ENCODE assay signal across 20 cellular contexts in genomic region chr2:134197445-134197844, GRCh38. TPM values are rescaled to one million over a fixed set of nuclear protein-coding genes. Genes with fewer than 3 reads are reported as not detected.
A peak's percentile ranks its signal among the peaks of the same experiment; 100 is the strongest.
DNase-seq lines count a peak whose midpoint lies in the region; ATAC-seq and TF ChIP-seq lines count a peak whose summit lies in the region.
"Had no signal": no experiment of that assay in that cellular context is flagged by ENCODE, and none has a peak within 500 bp of the region (broad histone marks: within the 10 kb centered on the region; RNA-seq: fewer than 3 reads in every experiment).

No MANE protein-coding gene starts in this region.

- no peak overlapping the region for H3K4me3 ChIP-seq in MG63
- H3K4me3 ChIP-seq: A549, spleen, thoracic aorta had no signal

- peak overlapping the region; percentile 41 for H3K4me3 Mint-ChIP-seq in activated T-cell treated with anti-CD3 and anti-CD28 coated beads, Interleukin-2, amount 50 U/mL, for 24 hours
- H3K4me3 Mint-ChIP-seq in activated CD8-positive, alpha-beta T cell treated with anti-CD3 and anti-CD28 coated beads, Interleukin-2, amount 10 ng/mL, durations not matched to agents 7 days and 5 days: no peak overlapping the region
- H3K4me3 Mint-ChIP-seq in naive thymus-derived CD8-positive, alpha-beta T cell: peak overlapping the region in 5 of 10 donors; percentile 2 to 61 (median 34)
- H3K4me3 Mint-ChIP-seq: mesothelial cell of epicardium had no signal

- in situ Hi-C loops in GM13977 (cut with MboI; ENCODE audit: low pct_unique_long_range_greater_than_20kb, low sequenced_read_pairs, unreplicated experiment): no loop called here

- H3K27me3 Mint-ChIP-seq in activated T-cell treated with anti-CD3 and anti-CD28 coated beads, Interleukin-2, amount 50 U/mL, for 24 hours: no peaks in the 10 kb centered on the region
- no peaks in the 10 kb centered on the region for H3K27me3 Mint-ChIP-seq in activated CD8-positive, alpha-beta T cell treated with anti-CD3 and anti-CD28 coated beads, Interleukin-2, amount 10 ng/mL, durations not matched to agents 7 days and 5 days (ENCODE audit: low read depth)
- H3K27me3 Mint-ChIP-seq in naive thymus-derived CD8-positive, alpha-beta T cell: no peaks in the 10 kb centered on the region

- TF ChIP-seq CTCF in GM13977 (IDR thresholded peaks at IDR 0.05; ENCODE audit: extremely low read depth, insufficient read depth, missing control alignments): no peak

- peak overlapping the region; percentile 87 for H3K27ac Mint-ChIP-seq in activated T-cell treated with anti-CD3 and anti-CD28 coated beads, Interleukin-2, amount 50 U/mL, for 24 hours
- peak overlapping the region; percentile 8 for H3K27ac Mint-ChIP-seq in activated CD8-positive, alpha-beta T cell treated with anti-CD3 and anti-CD28 coated beads, Interleukin-2, amount 10 ng/mL, durations not matched to agents 7 days and 5 days
- peak overlapping the region in 8 of 10 donors; percentile 42 to 88 (median 66) for H3K27ac Mint-ChIP-seq in naive thymus-derived CD8-positive, alpha-beta T cell
- H3K27ac Mint-ChIP-seq: mesothelial cell of epicardium had no signal

- no peaks in the 10 kb centered on the region for H3K36me3 ChIP-seq in MG63
- H3K36me3 ChIP-seq: brain microvascular endothelial cell, spleen, thoracic aorta had no signal

- POLR2A ChIA-PET in activated CD8-positive, alpha-beta T cell treated with anti-CD3 and anti-CD28 coated beads, Interleukin-2, amount 10 ng/mL, durations not matched to agents 7 days and 5 days (lab: Charles Lee): no interaction called here
- POLR2A ChIA-PET in naive thymus-derived CD8-positive, alpha-beta T cell (lab: Charles Lee): no interaction called here

- ATAC-seq in GM21717 (IDR thresholded peaks at IDR 0.05; ENCODE audit: unreplicated experiment): peak; percentile 8
- ATAC-seq in activated CD8-positive, alpha-beta T cell treated with anti-CD3 and anti-CD28 coated beads, Interleukin-2, amount 10 ng/mL, durations not matched to agents 7 days and 5 days: peak; percentile 33
- peak in 1 of 2 donors; percentile 35 for ATAC-seq in naive thymus-derived CD8-positive, alpha-beta T cell
- ATAC-seq: A549 had no signal

- H3K27me3 ChIP-seq in MG63: no peaks in the 10 kb centered on the region
- H3K27me3 ChIP-seq: brain microvascular endothelial cell, spleen had no signal

- H3K4me1 Mint-ChIP-seq in activated T-cell treated with anti-CD3 and anti-CD28 coated beads, Interleukin-2, amount 50 U/mL, for 24 hours (ENCODE audit: low read depth): peaks cover 81% of the 10 kb centered on the region
- H3K4me1 Mint-ChIP-seq in activated CD8-positive, alpha-beta T cell treated with anti-CD3 and anti-CD28 coated beads, Interleukin-2, amount 10 ng/mL, durations not matched to agents 7 days and 5 days (ENCODE audit: low read depth): peaks cover 36% of the 10 kb centered on the region
- peaks cover 35 to 79% (median 63%) of the 10 kb centered on the region in 4 donors for H3K4me1 Mint-ChIP-seq in naive thymus-derived CD8-positive, alpha-beta T cell

- DNase-seq in activated T-cell treated with anti-CD3 and anti-CD28 coated beads, Interleukin-2, amount 50 U/mL, for 24 hours: no peak
- DNase-seq in activated T-cell treated with anti-CD3 and anti-CD28 coated beads for 4 hours (no peak), iPS-NIHi11 (ENCODE audit: low spot score) (no peak), GM13977 (ENCODE audit: low spot score) (no peak), MG63 (no peak)
- DNase-seq in activated CD8-positive, alpha-beta T cell treated with anti-CD3 and anti-CD28 coated beads, Interleukin-2, amount 10 ng/mL, durations not matched to agents 7 days and 5 days: no peak
- DNase-seq in naive thymus-derived CD8-positive, alpha-beta T cell: no peak
- DNase-seq: activated gamma-delta T cell treated with Interleukin-2 at 50 U/mL for 16 hours; brain microvascular endothelial cell; cortex of kidney; HCEC 1CT; MV-4-11; NCI-H1930; NCI-H446 treated with DMSO at 0.1 percent for 48 hours; spleen; stimulated activated CD8-positive, alpha-beta memory T cell treated with anti-CD3 and anti-CD28 coated beads, Interleukin-4, amount 100 ng/mL, for 48 hours had no signal

- CTCF ChIA-PET in activated CD8-positive, alpha-beta T cell treated with anti-CD3 and anti-CD28 coated beads, Interleukin-2, amount 10 ng/mL, durations not matched to agents 7 days and 5 days (lab: Charles Lee): interaction anchor here (0.6 to 4.5 kb wide), 11 partner anchors 8 to 254 kb away, joined by 3 to 36 read pairs (median 5); no protein-coding TSS in a partner anchor

- H3K9me3 ChIP-seq in MG63: no peaks in the 10 kb centered on the region
- H3K9me3 ChIP-seq: A549, spleen, thoracic aorta had no signal

- H3K36me3 Mint-ChIP-seq in activated T-cell treated with anti-CD3 and anti-CD28 coated beads, Interleukin-2, amount 50 U/mL, for 24 hours (ENCODE audit: low read depth): no peaks in the 10 kb centered on the region
- H3K36me3 Mint-ChIP-seq in activated CD8-positive, alpha-beta T cell treated with anti-CD3 and anti-CD28 coated beads, Interleukin-2, amount 10 ng/mL, durations not matched to agents 7 days and 5 days (ENCODE audit: low read depth): no peaks in the 10 kb centered on the region
- peaks cover 0 to 2% (median 0%) of the 10 kb centered on the region in 3 donors for H3K36me3 Mint-ChIP-seq in naive thymus-derived CD8-positive, alpha-beta T cell
- H3K36me3 Mint-ChIP-seq: mesothelial cell of epicardium had no signal

- H3K9me3 Mint-ChIP-seq in activated T-cell treated with anti-CD3 and anti-CD28 coated beads, Interleukin-2, amount 50 U/mL, for 24 hours: no peaks in the 10 kb centered on the region
- no peaks in the 10 kb centered on the region for H3K9me3 Mint-ChIP-seq in activated CD8-positive, alpha-beta T cell treated with anti-CD3 and anti-CD28 coated beads, Interleukin-2, amount 10 ng/mL, durations not matched to agents 7 days and 5 days (ENCODE audit: insufficient read depth)
- H3K9me3 Mint-ChIP-seq in naive thymus-derived CD8-positive, alpha-beta T cell: peaks cover 0 to 2% (median 0%) of the 10 kb centered on the region in 9 donors
- H3K9me3 Mint-ChIP-seq: mesothelial cell of epicardium had no signal

RNA-seq across cellular contexts. Expression of gene MGAT5, which starts 56.4 kb away (rescaled TPM):
- total RNA-seq in activated CD8-positive, alpha-beta T cell treated with anti-CD3 and anti-CD28 coated beads, Interleukin-2, amount 10 ng/mL, durations not matched to agents 7 days and 5 days: 10 to 100 TPM; 48.5 to 54.3 TPM
- total RNA-seq in naive thymus-derived CD8-positive, alpha-beta T cell: 10 to 100 TPM; 54.6 to 61.1 TPM
- 1 to 10 TPM; 3.6 to 5.8 (median 5.6) TPM for polyA plus RNA-seq in naive thymus-derived CD8-positive, alpha-beta T cell
- total RNA-seq in MG63 (2014; rRNA removed; shearing (Covaris generic); ENCODE audit: low replicate concordance): 7.8 and 11.5 TPM in 2 replicates

Comparison
In these comparisons a context has a peak if more than half of its experiments do, and no peak if none do; other contexts are left out.
1. H3K27ac Mint-ChIP-seq: peak in every context shown above with its lines; median percentile 87 in activated T-cell treated with anti-CD3 and anti-CD28 coated beads, Interleukin-2, amount 50 U/mL, for 24 hours; 66 in naive thymus-derived CD8-positive, alpha-beta T cell; 8 in activated CD8-positive, alpha-beta T cell treated with anti-CD3 and anti-CD28 coated beads, Interleukin-2, amount 10 ng/mL, durations not matched to agents 7 days and 5 days.